ENCODE assay signal across 31 cellular contexts in the genomic region with DNA sequence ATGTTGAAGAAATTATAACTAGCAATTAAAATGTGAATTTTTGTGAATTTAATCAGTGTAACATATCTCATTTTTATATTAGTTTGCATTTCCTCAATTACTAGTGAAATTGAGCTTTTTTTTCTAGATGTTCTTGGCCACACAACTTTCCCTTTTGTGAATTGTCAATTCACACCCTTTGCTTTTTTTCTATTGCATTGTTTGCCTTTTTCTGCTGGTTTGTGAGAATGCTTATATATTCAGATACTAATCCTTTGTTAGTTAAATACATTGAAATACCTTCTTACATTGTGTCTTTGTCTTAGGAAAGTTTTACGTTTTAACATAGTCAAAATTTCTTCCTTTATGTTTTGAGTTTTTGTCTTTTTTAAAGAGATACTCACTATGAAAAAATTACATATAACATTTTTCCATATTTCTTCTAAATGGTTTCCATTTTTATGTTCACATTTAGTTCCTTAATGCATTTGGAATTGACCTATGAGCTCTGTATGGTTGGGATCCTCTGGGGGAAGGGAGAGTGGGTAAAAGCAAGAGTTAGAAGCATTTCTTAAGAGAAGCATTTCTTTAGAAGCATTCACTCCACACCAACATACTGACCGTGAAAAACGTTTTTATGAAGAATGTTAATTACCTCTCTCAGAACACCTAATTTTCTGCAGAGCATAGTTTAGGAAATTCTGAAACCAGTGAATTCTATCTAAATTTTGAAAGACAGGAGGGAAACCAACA.
"Had no signal": no experiment of that assay in that cellular context is flagged by ENCODE, and none has a peak within 500 bp of the region (broad histone marks: within the 10 kb centered on the region; RNA-seq: fewer than 3 reads in every experiment).

No MANE protein-coding gene starts in this region.

- H3K4me1 ChIP-seq: ascending aorta had no signal

- H3K27ac ChIP-seq: ascending aorta, cardiac muscle cell, PC-9, RWPE1 had no signal

- H3K36me3 Mint-ChIP-seq: activated naive CD4-positive, alpha-beta T cell treated with anti-CD3 and anti-CD28 coated beads, Interleukin-2, amount 50 U/mL, for 24 hours; activated naive CD8-positive, alpha-beta T cell treated with anti-CD3 and anti-CD28 coated beads, Interleukin-2, amount 10 ng/mL, durations not matched to agents 7 days and 5 days had no signal

- H3K4me1 Mint-ChIP-seq: activated B cell treated with CpG ODN at 0.5 μM for 24 hours; activated naive CD4-positive, alpha-beta T cell treated with anti-CD3 and anti-CD28 coated beads, Interleukin-2, amount 50 U/mL, for 24 hours; activated naive CD8-positive, alpha-beta T cell treated with anti-CD3 and anti-CD28 coated beads, Interleukin-2, amount 10 ng/mL, durations not matched to agents 7 days and 5 days; activated T-helper 17 cell treated with anti-CD3 and anti-CD28 coated beads, Interleukin-2, amount 50 U/mL, for 72 hours; central memory CD8-positive, alpha-beta T cell had no signal

- DNase-seq: activated B cell treated with CpG ODN at 0.5 μM for 24 hours; activated CD4-positive, alpha-beta memory T cell treated with anti-CD3 and anti-CD28 coated beads, Interleukin-2, amount 10 ng/mL, durations not matched to agents 7 days and 5 days; activated CD4-positive, alpha-beta T cell treated with anti-CD3 and anti-CD28 coated beads for 4 hours; activated CD4-positive, CD25-positive, alpha-beta regulatory T cell treated with anti-CD3 and anti-CD28 coated beads, Interleukin-2, amount 50 U/mL, for 72 hours; activated effector memory CD4-positive, alpha-beta T cell treated with anti-CD3 and anti-CD28 coated beads, Interleukin-2, amount 50 U/mL, for 16 hours; activated naive CD4-positive, alpha-beta T cell treated with Interleukin-2 at 50 U/mL for 16 hours; activated naive CD8-positive, alpha-beta T cell treated with anti-CD3 and anti-CD28 coated beads, Interleukin-2, amount 10 ng/mL, durations not matched to agents 7 days and 5 days; activated T-cell treated with anti-CD3 and anti-CD28 coated beads, Interleukin-2, amount 50 U/mL, for 1 hour; activated T-cell treated with anti-CD3 and anti-CD28 coated beads, Interleukin-2, amount 50 U/mL, for 72 hours; amygdala; NCI-H1092 treated with DMSO at 0.1 percent for 48 hours; NCI-H146; NCI-H187; NCI-H2029 treated with DMSO at 0.1 percent for 48 hours; NCI-H2107; NCI-H2171; NCI-H510A; NCI-H526; NCI-H748 treated with DMSO at 0.1 percent for 48 hours; NK-92 treated with Interleukin-12 subunit alpha and Interleukin-12 subunit beta, amount 100 ng/mL, for 24 hours; PC-9; SIG-M5; SW 1271; T-helper 1 cell had no signal

- ATAC-seq: activated T-cell treated with anti-CD3 and anti-CD28 coated beads, Interleukin-2, amount 50 U/mL, for 72 hours; activated T-helper 17 cell treated with anti-CD3 and anti-CD28 coated beads, Interleukin-2, amount 50 U/mL, for 72 hours; Right ventricle myocardium inferior had no signal

- H3K36me3 ChIP-seq: ascending aorta, cardiac muscle cell had no signal

- H3K27me3 Mint-ChIP-seq: activated B cell treated with CpG ODN at 0.5 μM for 24 hours; activated naive CD4-positive, alpha-beta T cell treated with anti-CD3 and anti-CD28 coated beads, Interleukin-2, amount 50 U/mL, for 24 hours had no signal

- H3K27me3 ChIP-seq: ascending aorta, cardiac muscle cell had no signal

- H3K9me3 ChIP-seq: ascending aorta had no signal

- H3K4me3 ChIP-seq: ascending aorta, cardiac muscle cell, PC-9 had no signal

- H3K27ac Mint-ChIP-seq: activated B cell treated with CpG ODN at 0.5 μM for 24 hours; activated CD4-positive, alpha-beta memory T cell treated with anti-CD3 and anti-CD28 coated beads, Interleukin-2, amount 10 ng/mL, durations not matched to agents 7 days and 5 days; activated naive CD4-positive, alpha-beta T cell treated with anti-CD3 and anti-CD28 coated beads, Interleukin-2, amount 50 U/mL, for 24 hours; activated naive CD8-positive, alpha-beta T cell treated with anti-CD3 and anti-CD28 coated beads, Interleukin-2, amount 10 ng/mL, durations not matched to agents 7 days and 5 days; activated T-cell treated with anti-CD3 and anti-CD28 coated beads, Interleukin-2, amount 50 U/mL, for 72 hours; activated T-helper 17 cell treated with anti-CD3 and anti-CD28 coated beads, Interleukin-2, amount 50 U/mL, for 72 hours had no signal

- H3K4me3 Mint-ChIP-seq: activated B cell treated with CpG ODN at 0.5 μM for 24 hours; activated CD4-positive, alpha-beta memory T cell treated with anti-CD3 and anti-CD28 coated beads, Interleukin-2, amount 10 ng/mL, durations not matched to agents 7 days and 5 days; activated naive CD4-positive, alpha-beta T cell treated with anti-CD3 and anti-CD28 coated beads, Interleukin-2, amount 50 U/mL, for 24 hours; activated naive CD8-positive, alpha-beta T cell treated with anti-CD3 and anti-CD28 coated beads, Interleukin-2, amount 10 ng/mL, durations not matched to agents 7 days and 5 days; activated T-cell treated with anti-CD3 and anti-CD28 coated beads, Interleukin-2, amount 50 U/mL, for 72 hours; activated T-helper 17 cell treated with anti-CD3 and anti-CD28 coated beads, Interleukin-2, amount 50 U/mL, for 72 hours; central memory CD8-positive, alpha-beta T cell had no signal

- H3K9me3 Mint-ChIP-seq: activated B cell treated with CpG ODN at 0.5 μM for 24 hours; activated CD4-positive, alpha-beta memory T cell treated with anti-CD3 and anti-CD28 coated beads, Interleukin-2, amount 10 ng/mL, durations not matched to agents 7 days and 5 days; activated naive CD4-positive, alpha-beta T cell treated with anti-CD3 and anti-CD28 coated beads, Interleukin-2, amount 50 U/mL, for 24 hours; activated naive CD8-positive, alpha-beta T cell treated with anti-CD3 and anti-CD28 coated beads, Interleukin-2, amount 10 ng/mL, durations not matched to agents 7 days and 5 days; activated T-cell treated with anti-CD3 and anti-CD28 coated beads, Interleukin-2, amount 50 U/mL, for 72 hours; activated T-helper 17 cell treated with anti-CD3 and anti-CD28 coated beads, Interleukin-2, amount 50 U/mL, for 72 hours; central memory CD8-positive, alpha-beta T cell had no signal
